2 cellular contexts compared by ENCODE assay signal in the genomic region with DNA sequence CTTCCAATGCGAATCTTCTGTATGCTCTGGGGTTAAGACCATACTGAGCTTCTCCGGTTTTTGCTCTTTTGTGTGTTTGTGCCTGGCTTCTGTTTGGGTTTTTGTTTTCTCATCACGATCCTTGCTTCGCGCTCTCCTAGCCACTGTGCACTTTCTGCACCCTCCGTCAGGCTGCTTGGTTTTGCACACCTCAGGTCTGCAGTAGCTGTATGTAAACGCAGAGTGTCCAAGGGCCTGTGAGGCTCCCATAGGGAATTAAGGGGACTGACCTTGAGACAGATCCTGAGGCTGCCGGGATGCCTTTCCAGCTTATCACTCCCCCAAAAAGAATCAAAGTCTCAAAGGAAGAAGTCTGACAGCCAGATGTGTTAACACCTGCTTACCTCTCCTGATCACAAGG.
TF ChIP-seq lines count a peak whose summit lies in the region.

No MANE protein-coding gene starts in this region.

TF ChIP-seq in HepG2, 621 proteins besides CTCF, POLR2A, EP300 and RAD21 (continued from another document and continues in another):
- TF ChIP-seq KIAA2018 (CRISPR knock-in tag; IDR thresholded peaks at IDR 0.05; ENCODE audit: borderline replicate concordance) (no peak), HNF1B (CRISPR knock-in tag; IDR thresholded peaks at IDR 0.05) (no peak), SNRNP70 (IDR thresholded peaks at IDR 0.05; ENCODE audit: low read depth, low read length) (no peak), ZNF761 (CRISPR knock-in tag; conservative IDR thresholded peaks at IDR 0.05) (no peak), ZBTB38 (CRISPR knock-in tag; IDR thresholded peaks at IDR 0.05) (peak; percentile 61; the same call in 1 of the 2 replicates), ZNF839 (CRISPR knock-in tag; IDR thresholded peaks at IDR 0.05; ENCODE audit: borderline replicate concordance) (no peak)
- TF ChIP-seq, protein P1, sequence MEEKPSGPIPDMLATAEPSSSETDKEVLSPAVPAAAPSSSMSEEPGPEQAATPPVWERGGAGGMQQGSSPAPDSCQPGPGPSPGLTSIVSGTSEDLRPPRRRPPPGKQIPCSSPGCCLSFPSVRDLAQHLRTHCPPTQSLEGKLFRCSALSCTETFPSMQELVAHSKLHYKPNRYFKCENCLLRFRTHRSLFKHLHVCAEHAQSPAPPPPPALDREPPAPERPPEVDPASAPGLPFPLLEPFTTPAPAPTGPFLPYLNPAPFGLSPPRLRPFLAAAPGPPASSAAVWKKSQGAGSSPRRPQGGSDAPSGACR (CRISPR knock-in tag; IDR thresholded peaks at IDR 0.05), result no peak
- TF ChIP-seq, protein P2, sequence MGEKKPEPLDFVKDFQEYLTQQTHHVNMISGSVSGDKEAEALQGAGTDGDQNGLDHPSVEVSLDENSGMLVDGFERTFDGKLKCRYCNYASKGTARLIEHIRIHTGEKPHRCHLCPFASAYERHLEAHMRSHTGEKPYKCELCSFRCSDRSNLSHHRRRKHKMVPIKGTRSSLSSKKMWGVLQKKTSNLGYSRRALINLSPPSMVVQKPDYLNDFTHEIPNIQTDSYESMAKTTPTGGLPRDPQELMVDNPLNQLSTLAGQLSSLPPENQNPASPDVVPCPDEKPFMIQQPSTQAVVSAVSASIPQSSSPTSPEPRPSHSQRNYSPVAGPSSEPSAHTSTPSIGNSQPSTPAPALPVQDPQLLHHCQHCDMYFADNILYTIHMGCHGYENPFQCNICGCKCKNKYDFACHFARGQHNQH (CRISPR knock-in tag; IDR thresholded peaks at IDR 0.05), result no peak

TF ChIP-seq in HCT116, 20 proteins besides CTCF, POLR2A, EP300 and RAD21 (continued from another document):
- TF ChIP-seq, protein P3, sequence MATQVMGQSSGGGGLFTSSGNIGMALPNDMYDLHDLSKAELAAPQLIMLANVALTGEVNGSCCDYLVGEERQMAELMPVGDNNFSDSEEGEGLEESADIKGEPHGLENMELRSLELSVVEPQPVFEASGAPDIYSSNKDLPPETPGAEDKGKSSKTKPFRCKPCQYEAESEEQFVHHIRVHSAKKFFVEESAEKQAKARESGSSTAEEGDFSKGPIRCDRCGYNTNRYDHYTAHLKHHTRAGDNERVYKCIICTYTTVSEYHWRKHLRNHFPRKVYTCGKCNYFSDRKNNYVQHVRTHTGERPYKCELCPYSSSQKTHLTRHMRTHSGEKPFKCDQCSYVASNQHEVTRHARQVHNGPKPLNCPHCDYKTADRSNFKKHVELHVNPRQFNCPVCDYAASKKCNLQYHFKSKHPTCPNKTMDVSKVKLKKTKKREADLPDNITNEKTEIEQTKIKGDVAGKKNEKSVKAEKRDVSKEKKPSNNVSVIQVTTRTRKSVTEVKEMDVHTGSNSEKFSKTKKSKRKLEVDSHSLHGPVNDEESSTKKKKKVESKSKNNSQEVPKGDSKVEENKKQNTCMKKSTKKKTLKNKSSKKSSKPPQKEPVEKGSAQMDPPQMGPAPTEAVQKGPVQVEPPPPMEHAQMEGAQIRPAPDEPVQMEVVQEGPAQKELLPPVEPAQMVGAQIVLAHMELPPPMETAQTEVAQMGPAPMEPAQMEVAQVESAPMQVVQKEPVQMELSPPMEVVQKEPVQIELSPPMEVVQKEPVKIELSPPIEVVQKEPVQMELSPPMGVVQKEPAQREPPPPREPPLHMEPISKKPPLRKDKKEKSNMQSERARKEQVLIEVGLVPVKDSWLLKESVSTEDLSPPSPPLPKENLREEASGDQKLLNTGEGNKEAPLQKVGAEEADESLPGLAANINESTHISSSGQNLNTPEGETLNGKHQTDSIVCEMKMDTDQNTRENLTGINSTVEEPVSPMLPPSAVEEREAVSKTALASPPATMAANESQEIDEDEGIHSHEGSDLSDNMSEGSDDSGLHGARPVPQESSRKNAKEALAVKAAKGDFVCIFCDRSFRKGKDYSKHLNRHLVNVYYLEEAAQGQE (IDR thresholded peaks at IDR 0.05; ENCODE audit: low read depth), result no peak
- TF ChIP-seq ZNF274 (IDR thresholded peaks at IDR 0.05; ENCODE audit: low read depth, low read length), result no peak
